ENCODE assay signal across 28 cellular contexts in genomic region chr3:175914785-175915184, GRCh38.
A peak's percentile ranks its signal among the peaks of the same experiment; 100 is the strongest.
DNase-seq lines count a peak whose midpoint lies in the region; ATAC-seq, FAIRE-seq and TF ChIP-seq lines count a peak whose summit lies in the region.
"Had no signal": no experiment of that assay in that cellular context is flagged by ENCODE, and none has a peak within 500 bp of the region (broad histone marks: within the 10 kb centered on the region; RNA-seq: fewer than 3 reads in every experiment).

No MANE protein-coding gene starts in this region.

- no peaks in the 10 kb centered on the region for H3K36me3 ChIP-seq in bronchial epithelial cell (ENCODE audit: control insufficient read depth, insufficient read depth, low read length)
- H3K36me3 ChIP-seq in mesenchymal stem cell (ENCODE audit: control insufficient read depth in 1 of 2, insufficient read depth in 2 of 2, low read depth in 1 of 2, low read length in 2 of 2): no peaks in the 10 kb centered on the region
- no peaks in the 10 kb centered on the region for H3K36me3 ChIP-seq in naive thymus-derived CD4-positive, alpha-beta T cell (ENCODE audit: control insufficient read depth in 2 of 3, insufficient read depth in 3 of 3, low read length in 3 of 3)
- H3K36me3 ChIP-seq: esophagus muscularis mucosa, upper lobe of left lung had no signal

- no peak overlapping the region for H2BK120ac ChIP-seq in mesenchymal stem cell (ENCODE audit: low read depth, low read length)

- H3K4me1 ChIP-seq in mesenchymal stem cell (ENCODE audit: control insufficient read depth, insufficient read depth, low read depth, low read length): no peaks in the 10 kb centered on the region
- no peaks in the 10 kb centered on the region for H3K4me1 ChIP-seq in naive thymus-derived CD4-positive, alpha-beta T cell (ENCODE audit: control insufficient read depth in 2 of 2, insufficient read depth in 2 of 2, low read length in 2 of 2)
- H3K4me1 ChIP-seq: BLaER1, upper lobe of left lung had no signal

- no peak for FAIRE-seq in bronchial epithelial cell (lab: Jason Lieb, UNC)
- FAIRE-seq: H54, TTC549 had no signal

- H3K4me1 Mint-ChIP-seq in naive thymus-derived CD4-positive, alpha-beta T cell: no peaks in the 10 kb centered on the region
- H3K4me1 Mint-ChIP-seq: endodermal cell, nephron progenitor cell had no signal

- no peak overlapping the region for H4K91ac ChIP-seq in mesenchymal stem cell (ENCODE audit: low read length)

- no peak overlapping the region for H2BK15ac ChIP-seq in mesenchymal stem cell (ENCODE audit: low read depth, poor library complexity, severe bottlenecking)

- no peak overlapping the region for H3K27ac ChIP-seq in mesenchymal stem cell (ENCODE audit: low read length, poor library complexity, severe bottlenecking)
- H3K27ac ChIP-seq in naive thymus-derived CD4-positive, alpha-beta T cell (ENCODE audit: low read depth, low read length): no peak overlapping the region
- H3K27ac ChIP-seq: BLaER1, esophagus muscularis mucosa, hepatocyte, PC-9, SK-N-MC, skin epidermis, upper lobe of left lung had no signal

- H3K18ac ChIP-seq in mesenchymal stem cell (ENCODE audit: low read depth in 1 of 2, low read length in 2 of 2): no peak overlapping the region

- CTCF ChIA-PET in naive thymus-derived CD4-positive, alpha-beta T cell (lab: Charles Lee): no interaction called here

- no peak overlapping the region for H2AK5ac ChIP-seq in mesenchymal stem cell (ENCODE audit: low read length, severe bottlenecking)

- H3K4me3 ChIP-seq in bronchial epithelial cell (ENCODE audit: low read depth, low read length) (no peak overlapping the region), mesenchymal stem cell (ENCODE audit: insufficient read depth in 1 of 2, low read depth in 1 of 2, low read length in 2 of 2) (no peak overlapping the region)
- no peak overlapping the region for H3K4me3 ChIP-seq in naive thymus-derived CD4-positive, alpha-beta T cell (ENCODE audit: low read length)
- H3K4me3 ChIP-seq: BLaER1, esophagus muscularis mucosa, hepatocyte, PC-9, SK-N-MC, skin epidermis, upper lobe of left lung had no signal

- no peaks in the 10 kb centered on the region for H3K27me3 Mint-ChIP-seq in naive thymus-derived CD4-positive, alpha-beta T cell

- H2BK5ac ChIP-seq in mesenchymal stem cell (ENCODE audit: low read depth, low read length, poor library complexity, severe bottlenecking): no peak overlapping the region

- DNase-seq in M059J (ENCODE audit: low read depth) (peak; percentile 17), bronchial epithelial cell (ENCODE audit: low read depth) (peak; percentile 6), mesenchymal stem cell (peak; percentile 46), cortex of kidney (lab: John Stamatoyannopoulos, UW) (no peak)
- no peak for DNase-seq in naive thymus-derived CD4-positive, alpha-beta T cell
- DNase-seq: activated CD4-positive, CD25-positive, alpha-beta regulatory T cell; activated T-cell treated with anti-CD3 and anti-CD28 coated beads, Interleukin-2, amount 50 U/mL, for 48 hours; central memory CD4-positive, alpha-beta T cell; dermis blood vessel endothelial cell; DMS53; endodermal cell; left cardiac atrium; mammary epithelial cell; NCI-H146; NCI-H510A treated with DMSO at 0.1 percent for 48 hours; nephron progenitor cell; stimulated activated naive CD4-positive, alpha-beta T cell; upper lobe of left lung had no signal

- peaks cover 2 to 13% (median 9%) of the 10 kb centered on the region in 11 donors for H3K9me3 Mint-ChIP-seq in naive thymus-derived CD4-positive, alpha-beta T cell

- H3K4ac ChIP-seq in mesenchymal stem cell (ENCODE audit: low read depth in 1 of 2, low read length in 2 of 2): no peak overlapping the region

- no peaks in the 10 kb centered on the region for H3K79me1 ChIP-seq in mesenchymal stem cell (replicated peaks; ENCODE audit: low read length, poor library complexity, severe bottlenecking)

- no peak overlapping the region for H3K27ac Mint-ChIP-seq in naive thymus-derived CD4-positive, alpha-beta T cell
- H3K27ac Mint-ChIP-seq: endodermal cell, nephron progenitor cell had no signal

- H3K23ac ChIP-seq in mesenchymal stem cell (ENCODE audit: low read length in 2 of 2): no peak overlapping the region

- ATAC-seq in GM18870 (IDR thresholded peaks at IDR 0.05; ENCODE audit: unreplicated experiment): peak; percentile 64
- ATAC-seq in activated CD4-positive, CD25-positive, alpha-beta regulatory T cell treated with anti-CD3 and anti-CD28 coated beads, Interleukin-2, amount 50 U/mL, for 24 hours: no peak
- no peak for ATAC-seq in naive thymus-derived CD4-positive, alpha-beta T cell
- ATAC-seq: left cardiac atrium had no signal

- no peak overlapping the region for H3K4me2 ChIP-seq in mesenchymal stem cell (ENCODE audit: low read length, poor library complexity, severe bottlenecking)
- H3K4me2 ChIP-seq: BLaER1, hepatocyte, PC-9 had no signal

- no peak overlapping the region for H4K8ac ChIP-seq in mesenchymal stem cell (ENCODE audit: low read length)

- TF ChIP-seq CTCF in bronchial epithelial cell (IDR thresholded peaks at IDR 0.05; ENCODE audit: insufficient read depth, low read length, severe bottlenecking): no peak

- H2AFZ ChIP-seq in mesenchymal stem cell (ENCODE audit: low read depth, low read length): no peak overlapping the region
- H2AFZ ChIP-seq: hepatocyte, PC-9 had no signal

- no peak overlapping the region for H3K14ac ChIP-seq in mesenchymal stem cell (ENCODE audit: low read length in 2 of 2)

- H3K4me3 Mint-ChIP-seq in naive thymus-derived CD4-positive, alpha-beta T cell: no peak overlapping the region
- H3K4me3 Mint-ChIP-seq: endodermal cell, nephron progenitor cell had no signal

- peaks cover 16% of the 10 kb centered on the region for H3K9me3 ChIP-seq in mesenchymal stem cell (ENCODE audit: control insufficient read depth, low read length)
- peaks cover 0 to 9% (median 0%) of the 10 kb centered on the region in 3 experiments for H3K9me3 ChIP-seq in naive thymus-derived CD4-positive, alpha-beta T cell (ENCODE audit: control insufficient read depth in 2 of 3, low read length in 3 of 3)

- H3K27me3 ChIP-seq in bronchial epithelial cell (ENCODE audit: control insufficient read depth, insufficient read depth, low read length) (no peaks in the 10 kb centered on the region), mesenchymal stem cell (ENCODE audit: control insufficient read depth in 1 of 2, insufficient read depth in 1 of 2, low read length in 2 of 2) (no peaks in the 10 kb centered on the region)
- no peaks in the 10 kb centered on the region for H3K27me3 ChIP-seq in naive thymus-derived CD4-positive, alpha-beta T cell (ENCODE audit: control insufficient read depth in 2 of 2, insufficient read depth in 2 of 2, low read length in 2 of 2)
- H3K27me3 ChIP-seq: BLaER1, esophagus muscularis mucosa, hepatocyte, upper lobe of left lung had no signal

- H2BK12ac ChIP-seq in mesenchymal stem cell (ENCODE audit: low read length in 2 of 2): no peak overlapping the region

- peaks cover 0 to 1% (median 0%) of the 10 kb centered on the region in 5 donors for H3K36me3 Mint-ChIP-seq in naive thymus-derived CD4-positive, alpha-beta T cell

- intact Hi-C loops in naive thymus-derived CD4-positive, alpha-beta T cell (cut with micrococcal nuclease): no loop called here

- POLR2A ChIA-PET in naive thymus-derived CD4-positive, alpha-beta T cell (lab: Charles Lee): no interaction called here

- no peak overlapping the region for H3K9ac ChIP-seq in mesenchymal stem cell (ENCODE audit: low read length)
- H3K9ac ChIP-seq: BLaER1 had no signal

Comparison
In these comparisons a context has a peak if more than half of its experiments do, and no peak if none do; other contexts are left out.
1. DNase-seq: peak in M059J (single experiment), bronchial epithelial cell (single experiment) and mesenchymal stem cell (single experiment); none in cortex of kidney (single experiment) and naive thymus-derived CD4-positive, alpha-beta T cell (0 of 9).